8 cellular contexts compared by ENCODE assay signal in genomic region chr17:28661635-28662526, GRCh38. TPM values are rescaled to one million over a fixed set of nuclear protein-coding genes. Genes with fewer than 3 reads are reported as not detected.
DNase-seq lines count a peak whose midpoint lies in the region; ATAC-seq and TF ChIP-seq lines count a peak whose summit lies in the region.

A gene with protein sequence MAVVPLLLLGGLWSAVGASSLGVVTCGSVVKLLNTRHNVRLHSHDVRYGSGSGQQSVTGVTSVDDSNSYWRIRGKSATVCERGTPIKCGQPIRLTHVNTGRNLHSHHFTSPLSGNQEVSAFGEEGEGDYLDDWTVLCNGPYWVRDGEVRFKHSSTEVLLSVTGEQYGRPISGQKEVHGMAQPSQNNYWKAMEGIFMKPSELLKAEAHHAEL (minus strand): TSS chr17:28661906. CDS start chr17:28661876, 30 bp downstream.
TSS of gene SUPT6H (plus strand) at chr17:28662205. CDS start at chr17:28673402, 11,197 bp downstream.

- H3K36me3 Mint-ChIP-seq in activated CD4-positive, alpha-beta T cell treated with anti-CD3 and anti-CD28 coated beads, Interleukin-2, amount 10 ng/mL, durations not matched to agents 7 days and 5 days (ENCODE audit: low read depth): peaks cover 46% of the 10 kb centered on the region

- POLR2A ChIA-PET in activated CD4-positive, alpha-beta T cell treated with anti-CD3 and anti-CD28 coated beads, Interleukin-2, amount 10 ng/mL, durations not matched to agents 7 days and 5 days (lab: Charles Lee): interaction anchor here (0.8 to 1.7 kb wide), 4 partner anchors 17 to 150 kb away, joined by 3 to 8 read pairs (median 4); partner anchors contain the start of gene BLTP2

- H3K27ac ChIP-seq in C4-2B: peak within 1 kb of the TSS; percentile 89
- H3K27ac ChIP-seq in coronary artery: peak within 1 kb of the TSS; percentile 79 to 98
- H3K27ac ChIP-seq in left lung: peak within 1 kb of the TSS; percentile 91 to 96

- H3K4me1 ChIP-seq in left lung: peaks cover 18 to 58% of the 10 kb centered on the region in 2 donors

- peak within 1 kb of the TSS; percentile 98 for H3K4me3 Mint-ChIP-seq in activated CD4-positive, alpha-beta T cell treated with anti-CD3 and anti-CD28 coated beads, Interleukin-2, amount 10 ng/mL, durations not matched to agents 7 days and 5 days

- H3K27me3 ChIP-seq in left lung: no peaks in the 10 kb centered on the region

- H3K4me3 ChIP-seq in coronary artery: peak within 1 kb of the TSS; percentile 89
- peak within 1 kb of the TSS; percentile 79 to 84 for H3K4me3 ChIP-seq in left lung

- peaks cover 0 to 48% of the 10 kb centered on the region in 2 donors for H3K36me3 ChIP-seq in left lung

- peaks cover 53% of the 10 kb centered on the region for H3K4me1 Mint-ChIP-seq in activated CD4-positive, alpha-beta T cell treated with anti-CD3 and anti-CD28 coated beads, Interleukin-2, amount 10 ng/mL, durations not matched to agents 7 days and 5 days

- peak within 1 kb of the TSS; percentile 99 for H3K27ac Mint-ChIP-seq in activated CD4-positive, alpha-beta T cell treated with anti-CD3 and anti-CD28 coated beads, Interleukin-2, amount 10 ng/mL, durations not matched to agents 7 days and 5 days

- ATAC-seq in GM19324 (IDR thresholded peaks at IDR 0.05; ENCODE audit: low FRiP score, unreplicated experiment) (peak; percentile 91), HG03469 (IDR thresholded peaks at IDR 0.05; ENCODE audit: unreplicated experiment) (peak; percentile 42), left lung (peak; percentile 96)

- CTCF ChIA-PET in activated CD4-positive, alpha-beta T cell treated with anti-CD3 and anti-CD28 coated beads, Interleukin-2, amount 10 ng/mL, durations not matched to agents 7 days and 5 days (lab: Charles Lee): interaction anchor here (0.6 to 2.9 kb wide), 19 partner anchors 8 to 162 kb away, joined by 3 to 18 read pairs (median 4); partner anchors contain the start of genes ALDOC, BLTP2 and TLCD1

- H3K27me3 Mint-ChIP-seq in activated CD4-positive, alpha-beta T cell treated with anti-CD3 and anti-CD28 coated beads, Interleukin-2, amount 10 ng/mL, durations not matched to agents 7 days and 5 days: no peaks in the 10 kb centered on the region

- no peaks in the 10 kb centered on the region for H3K9me3 ChIP-seq in left lung

- intact Hi-C loops in left lung (cut with DNase I): no loop called here

- DNase-seq in NCI-H69 (lab: John Stamatoyannopoulos, UW): peak; percentile 92
- peak; percentile 95 for DNase-seq in activated CD4-positive, alpha-beta T cell treated with anti-CD3 and anti-CD28 coated beads, Interleukin-2, amount 10 ng/mL, durations not matched to agents 7 days and 5 days
- DNase-seq in coronary artery (ENCODE audit: low spot score): peak; percentile 92
- DNase-seq in left lung: peak; percentile 90 to 95
- peak; percentile 96 to 97 for DNase-seq in stimulated activated CD4-positive, alpha-beta T cell treated with anti-CD3 and anti-CD28 coated beads, Interleukin-2, amount 100 ng/mL, for 48 hours

- H3K9me3 Mint-ChIP-seq in activated CD4-positive, alpha-beta T cell treated with anti-CD3 and anti-CD28 coated beads, Interleukin-2, amount 10 ng/mL, durations not matched to agents 7 days and 5 days: no peaks in the 10 kb centered on the region

- no peak for TF ChIP-seq CTCF in C4-2B (conservative IDR thresholded peaks at IDR 0.05)
- no peak for TF ChIP-seq CTCF in coronary artery (IDR thresholded peaks at IDR 0.05)
- no peak for TF ChIP-seq CTCF in left lung (IDR thresholded peaks at IDR 0.05)

RNA-seq across cellular contexts. Expression of the first gene that starts in this region (rescaled TPM):
- 10 to 100 TPM; 43.9 to 53.2 TPM for total RNA-seq in activated CD4-positive, alpha-beta T cell treated with anti-CD3 and anti-CD28 coated beads, Interleukin-2, amount 10 ng/mL, durations not matched to agents 7 days and 5 days
- total RNA-seq in left lung: 10 to 100 TPM; 57.3 to 58.1 TPM

RNA-seq across cellular contexts. Expression of gene SUPT6H, which starts in this region (rescaled TPM):
- 10 to 100 TPM; 78.4 to 78.7 TPM for total RNA-seq in activated CD4-positive, alpha-beta T cell treated with anti-CD3 and anti-CD28 coated beads, Interleukin-2, amount 10 ng/mL, durations not matched to agents 7 days and 5 days
- total RNA-seq in left lung: 10 to 100 TPM; 55.1 to 57.7 TPM

Comparison
In these comparisons a context has a peak if more than half of its experiments do, and no peak if none do; other contexts are left out.
1. Peak in every context shown above with its lines: DNase-seq, ATAC-seq, H3K4me3 ChIP-seq and H3K27ac ChIP-seq.
2. ATAC-seq: peak in every context shown above with its lines; median percentile 96 in left lung; 91 in GM19324; 42 in HG03469.